Comparison of ENCODE assay signal across 7 cellular contexts in the genomic region with DNA sequence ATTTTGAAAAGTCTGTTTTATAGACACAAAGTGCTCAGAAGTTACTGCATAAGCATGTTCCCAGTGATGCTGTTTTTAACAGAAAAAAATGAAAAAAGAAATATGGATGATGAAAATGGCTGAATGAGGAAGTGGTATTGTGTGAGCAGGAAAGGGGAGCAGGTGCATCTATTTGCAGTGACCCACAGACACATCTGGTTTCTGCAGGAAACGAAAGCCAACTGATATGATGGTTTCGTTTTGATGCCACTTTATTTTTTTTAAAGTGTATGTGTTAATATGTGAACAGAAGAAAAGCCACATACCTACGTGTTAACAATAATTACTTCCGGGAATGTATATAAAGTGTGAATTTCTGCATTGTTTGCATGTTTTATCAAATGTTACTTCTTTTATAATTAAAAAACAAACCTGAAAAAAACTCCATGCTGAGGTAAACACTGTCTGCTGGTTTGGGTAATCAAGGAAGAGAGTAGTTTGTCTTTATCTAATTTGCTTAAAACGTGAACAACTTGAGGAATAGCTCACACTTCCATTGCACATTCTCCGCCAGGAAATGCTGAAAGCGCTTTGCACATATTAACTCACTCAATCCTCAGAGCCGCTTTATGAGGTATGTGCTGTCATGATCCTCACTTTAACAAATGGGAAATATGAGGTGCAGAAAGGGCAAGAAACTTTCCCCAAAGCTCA.
A peak's percentile ranks its signal among the peaks of the same experiment; 100 is the strongest.
DNase-seq lines count a peak whose midpoint lies in the region; ATAC-seq and TF ChIP-seq lines count a peak whose summit lies in the region.

No MANE protein-coding gene starts in this region.

- peaks cover 45 to 48% of the 10 kb centered on the region in 2 donors for H3K4me1 Mint-ChIP-seq in effector memory CD8-positive, alpha-beta T cell (ENCODE audit: low read depth in 2 of 2)

- peak; percentile 12 to 42 for DNase-seq in HL-60 (ENCODE audit: low read depth in 1 of 2, low spot score in 1 of 2)
- DNase-seq in effector memory CD8-positive, alpha-beta T cell = peak in 2 of 3 experiments; percentile 41
- DNase-seq in neuronal stem cell (ENCODE audit: low spot score) = no peak
- no peak for DNase-seq in NCI-H226
- no peak for DNase-seq in GM03348 (ENCODE audit: low spot score)

- peaks cover 0 to 3% of the 10 kb centered on the region in 2 donors for H3K9me3 Mint-ChIP-seq in effector memory CD8-positive, alpha-beta T cell

- TF ChIP-seq CTCF in HL-60 (IDR thresholded peaks at IDR 0.05; ENCODE audit: insufficient read depth, low read length) = no peak

- H3K4me3 ChIP-seq in HL-60 (replicated peaks; ENCODE audit: insufficient read depth, low read length) = no peak overlapping the region
- H3K4me3 ChIP-seq in neuronal stem cell (ENCODE audit: low read length in 2 of 2) = no peak overlapping the region

- H3K18ac ChIP-seq in neuronal stem cell (ENCODE audit: low read length) = no peak overlapping the region

- H2AK5ac ChIP-seq in neuronal stem cell (ENCODE audit: low read depth, low read length) = no peak overlapping the region

- H3K36me3 Mint-ChIP-seq in effector memory CD8-positive, alpha-beta T cell (ENCODE audit: insufficient read depth) = peaks cover 8% of the 10 kb centered on the region

- ATAC-seq in GM18517 (IDR thresholded peaks at IDR 0.05; ENCODE audit: unreplicated experiment) (peak; percentile 85), GM21526 (IDR thresholded peaks at IDR 0.05; ENCODE audit: low FRiP score, unreplicated experiment) (peak; percentile 85)
- peak; percentile 96 for ATAC-seq in effector memory CD8-positive, alpha-beta T cell (replicated peaks)

- H2BK12ac ChIP-seq in neuronal stem cell (ENCODE audit: low read length) = no peak overlapping the region

- H4K91ac ChIP-seq in neuronal stem cell (ENCODE audit: low read depth, low read length, poor library complexity) = no peak overlapping the region

- H3K27ac ChIP-seq in HL-60 (replicated peaks) (peak overlapping the region; percentile 19; the same call in 1 of the 2 replicates), neuronal stem cell (replicated peaks; ENCODE audit: low read length) (no peak overlapping the region)

- no peaks in the 10 kb centered on the region for H3K36me3 ChIP-seq in neuronal stem cell (replicated peaks in 1 of 2; ENCODE audit: control insufficient read depth in 2 of 2, insufficient read depth in 2 of 2, low read length in 2 of 2)

- no peak overlapping the region for H3K4ac ChIP-seq in neuronal stem cell (ENCODE audit: low read length)

- no peak overlapping the region for H2BK5ac ChIP-seq in neuronal stem cell (ENCODE audit: low read length)

- no peak overlapping the region for H2AFZ ChIP-seq in neuronal stem cell (ENCODE audit: low read length)

- no peak overlapping the region for H2BK15ac ChIP-seq in neuronal stem cell (ENCODE audit: low read length)

- peaks cover 0 to 6% of the 10 kb centered on the region in 2 donors for H3K4me1 ChIP-seq in neuronal stem cell (ENCODE audit: control insufficient read depth in 2 of 2, insufficient read depth in 1 of 2, low read depth in 1 of 2, low read length in 2 of 2)

- H2BK120ac ChIP-seq in neuronal stem cell (ENCODE audit: low read depth, low read length) = no peak overlapping the region

- WGBS in neuronal stem cell (ENCODE audit: extremely low coverage in 2 of 2, insufficient read length in 2 of 2, insufficient replicate concordance in 1 of 2), 2 donors = no CpG with 5 or more reads among the region's 8 CpGs

- H4K8ac ChIP-seq in neuronal stem cell (ENCODE audit: low read depth, low read length) = no peak overlapping the region

- no peak overlapping the region for H3K23ac ChIP-seq in neuronal stem cell (ENCODE audit: low read depth, low read length, poor library complexity)

- H3K9ac ChIP-seq in neuronal stem cell (ENCODE audit: low read depth, low read length, poor library complexity) = no peak overlapping the region

- H3K27me3 Mint-ChIP-seq in effector memory CD8-positive, alpha-beta T cell = no peaks in the 10 kb centered on the region

- H3K27ac Mint-ChIP-seq in effector memory CD8-positive, alpha-beta T cell = peak overlapping the region; percentile 95 to 96

- H3K79me1 ChIP-seq in neuronal stem cell (ENCODE audit: low read depth, low read length) = no peaks in the 10 kb centered on the region

- no peaks in the 10 kb centered on the region for H3K27me3 ChIP-seq in HL-60 (ENCODE audit: insufficient read depth, poor library complexity, severe bottlenecking)
- H3K27me3 ChIP-seq in neuronal stem cell (ENCODE audit: control insufficient read depth in 3 of 3, insufficient read depth in 3 of 3, low read depth in 1 of 3, low read length in 3 of 3) = peaks cover 0 to 3% (median 0%) of the 10 kb centered on the region in 3 experiments

- no peak overlapping the region for H3K4me2 ChIP-seq in neuronal stem cell (ENCODE audit: insufficient read depth, low read length, poor library complexity, severe bottlenecking)

- H3K9me3 ChIP-seq in neuronal stem cell (replicated peaks in 1 of 2; ENCODE audit: control insufficient read depth in 2 of 2, insufficient read depth in 1 of 2, low read depth in 1 of 2, low read length in 2 of 2) = no peaks in the 10 kb centered on the region

- peak overlapping the region; percentile 58 to 68 for H3K4me3 Mint-ChIP-seq in effector memory CD8-positive, alpha-beta T cell

- no peak overlapping the region for H3K14ac ChIP-seq in neuronal stem cell (ENCODE audit: low read length)

Comparison
In these comparisons a context has a peak if more than half of its experiments do, and no peak if none do; other contexts are left out.
1. DNase-seq: peak in HL-60 (2 of 2) and effector memory CD8-positive, alpha-beta T cell (2 of 3); none in neuronal stem cell (single experiment), NCI-H226 (single experiment) and GM03348 (single experiment).
2. Peak in every context shown above with its lines, with median percentiles within 50 percentile points of each other: ATAC-seq.